In genomic region chr17:44751806-44752205, GRCh38 we compare ENCODE assay signal across 17 cellular contexts. TPM values are rescaled to one million over a fixed set of nuclear protein-coding genes. Genes with fewer than 3 reads are reported as not detected.
DNase-seq lines count a peak whose midpoint lies in the region; ATAC-seq and TF ChIP-seq lines count a peak whose summit lies in the region.
"Had no signal": no experiment of that assay in that cellular context is flagged by ENCODE, and none has a peak within 500 bp of the region (broad histone marks: within the 10 kb centered on the region; RNA-seq: fewer than 3 reads in every experiment).

No MANE protein-coding gene starts in this region.

- DNase-seq in H9 (no peak), WTC11 (ENCODE audit: low spot score) (no peak), glutamatergic neuron (no peak), BE2C (no peak), GM19238 (ENCODE audit: insufficient read length, low spot score) (no peak)
- DNase-seq: Caco-2; CD8-positive, alpha-beta memory T cell; DMS53; GOT3; HCEC 1CT; IMR-90; KBM-7 had no signal

- no peak overlapping the region for H3K23ac ChIP-seq in H9 (ENCODE audit: insufficient read length, low read depth, low read length)

- H3K4ac ChIP-seq in H9 (ENCODE audit: low read depth, low read length) = no peak overlapping the region

- H3K4me3 ChIP-seq in BE2C (ENCODE audit: low read depth, low read length) = no peak overlapping the region
- H3K4me3 ChIP-seq: A549, BLaER1, GM12878 had no signal

- no peak overlapping the region for H2BK20ac ChIP-seq in H9 (ENCODE audit: low read depth, low read length, poor library complexity, severe bottlenecking)

- H3K4me1 ChIP-seq in H9 (ENCODE audit: insufficient read depth, low read length) (no peaks in the 10 kb centered on the region), BE2C (no peaks in the 10 kb centered on the region)
- H3K4me1 ChIP-seq: A549, Caco-2 had no signal

- H3K36me3 Mint-ChIP-seq in H9 (ENCODE audit: insufficient read depth in 1 of 3, low read depth in 3 of 3) = peaks cover 19 to 42% (median 39%) of the 10 kb centered on the region in 3 experiments; a peak in 6 of 7 replicates
- H3K36me3 Mint-ChIP-seq in WTC11 = peaks cover 23% of the 10 kb centered on the region
- no peaks in the 10 kb centered on the region for H3K36me3 Mint-ChIP-seq in glutamatergic neuron (ENCODE audit: unreplicated experiment)

- no peak overlapping the region for H3K56ac ChIP-seq in H9 (ENCODE audit: insufficient read length, low read depth, low read length)

- ATAC-seq in WTC11 (no peak), GM19397 (IDR thresholded peaks at IDR 0.05; ENCODE audit: unreplicated experiment) (no peak), HG03025 (IDR thresholded peaks at IDR 0.05; ENCODE audit: low FRiP score, unreplicated experiment) (no peak)
- ATAC-seq: A549, GM12878 had no signal

- no peak overlapping the region for H2AFZ ChIP-seq in H9 (ENCODE audit: low read length)

- no peak overlapping the region for H4K91ac ChIP-seq in H9 (ENCODE audit: insufficient read length, low read depth, low read length)

- H3K18ac ChIP-seq in H9 (ENCODE audit: insufficient read length, low read depth, low read length) = no peak overlapping the region

- H2BK12ac ChIP-seq in H9 (ENCODE audit: insufficient read length, low read depth, low read length) = no peak overlapping the region

- H4K8ac ChIP-seq in H9 (replicated peaks; ENCODE audit: insufficient read length, low read depth, low read length) = no peak overlapping the region

- no peak overlapping the region for H3K9ac ChIP-seq in H9 (ENCODE audit: extremely low read depth, insufficient read length, low read length)
- H3K9ac ChIP-seq: BLaER1 had no signal

- TF ChIP-seq CTCF in H9 (conservative IDR thresholded peaks at IDR 0.05) (no peak), WTC11 (IDR thresholded peaks at IDR 0.05) (no peak), glutamatergic neuron (IDR thresholded peaks at IDR 0.05; ENCODE audit: partially characterized antibody, unreplicated experiment) (no peak), BE2C (IDR thresholded peaks at IDR 0.05; ENCODE audit: low read depth, low read length) (no peak)

- no peaks in the 10 kb centered on the region for H3K23me2 ChIP-seq in H9 (ENCODE audit: insufficient read length, low read depth, low read length, poor library complexity, severe bottlenecking)

- no peaks in the 10 kb centered on the region for H3K79me1 ChIP-seq in H9 (ENCODE audit: insufficient read depth, low read depth, low read length, poor library complexity, severe bottlenecking)

- no peaks in the 10 kb centered on the region for H3K79me2 ChIP-seq in H9 (ENCODE audit: insufficient read depth, low read length)

- H3K27me3 Mint-ChIP-seq in H9 (ENCODE audit: low read depth) (peaks cover 28% of the 10 kb centered on the region), WTC11 (ENCODE audit: low read depth) (peaks cover 25% of the 10 kb centered on the region), glutamatergic neuron (ENCODE audit: unreplicated experiment) (peaks cover 14% of the 10 kb centered on the region)

- H3K36me3 ChIP-seq in BE2C = peaks cover 11% of the 10 kb centered on the region; the same call in 1 of the 2 replicates

- CTCF ChIA-PET in WTC11 (lab: Charles Lee) = interaction anchor here (0.6 to 2.4 kb wide), 5 partner anchors 11 to 218 kb away, joined by 3 to 10 read pairs (median 4); no protein-coding TSS in a partner anchor

- no peak overlapping the region for H3T11ph ChIP-seq in H9 (ENCODE audit: low read length)

- no peaks in the 10 kb centered on the region; a peak in 1 of 4 replicates for H3K4me1 Mint-ChIP-seq in H9
- H3K4me1 Mint-ChIP-seq in WTC11 = no peaks in the 10 kb centered on the region; the same call in 1 of the 2 replicates
- H3K4me1 Mint-ChIP-seq in glutamatergic neuron (ENCODE audit: low read depth, unreplicated experiment) = peaks cover 41% of the 10 kb centered on the region
- H3K4me1 Mint-ChIP-seq: CD8-positive, alpha-beta memory T cell had no signal

- H2BK5ac ChIP-seq in H9 (ENCODE audit: insufficient read length, low read length) = no peak overlapping the region

- no peaks in the 10 kb centered on the region for H4K20me1 ChIP-seq in H9 (ENCODE audit: control insufficient read depth, insufficient read depth, insufficient read length)
- H4K20me1 ChIP-seq: BLaER1 had no signal

- H3K27ac ChIP-seq in H9 (ENCODE audit: insufficient read length, low read depth, low read length) = no peak overlapping the region
- H3K27ac ChIP-seq: A549, BLaER1 had no signal

- no peak overlapping the region for H2BK15ac ChIP-seq in H9 (ENCODE audit: low read depth, low read length)

- no peak overlapping the region for H2BK120ac ChIP-seq in H9 (ENCODE audit: low read depth, low read length, poor library complexity, severe bottlenecking)

- H4K5ac ChIP-seq in H9 (ENCODE audit: insufficient read length, low read depth, low read length) = no peak overlapping the region

- H3K9me3 ChIP-seq in H9 (ENCODE audit: control insufficient read depth, low read depth, low read length) (no peaks in the 10 kb centered on the region), BE2C (no peaks in the 10 kb centered on the region)
- H3K9me3 ChIP-seq: A549, BLaER1, Caco-2 had no signal

- POLR2A ChIA-PET in WTC11 (lab: Charles Lee) = interaction anchor here (0.5 kb wide), 2 partner anchors 33 to 42 kb away, joined by 4 to 5 read pairs; no protein-coding TSS in a partner anchor

- H3K9me3 Mint-ChIP-seq in H9 = no peaks in the 10 kb centered on the region
- H3K9me3 Mint-ChIP-seq in WTC11 = peaks cover 3% of the 10 kb centered on the region; the same call in 1 of the 2 replicates
- H3K9me3 Mint-ChIP-seq in glutamatergic neuron (ENCODE audit: unreplicated experiment) = peaks cover 14% of the 10 kb centered on the region
- H3K9me3 Mint-ChIP-seq: CD8-positive, alpha-beta memory T cell had no signal

- H3K4me2 ChIP-seq in H9 (ENCODE audit: insufficient read depth, insufficient read length, low read length) = no peak overlapping the region
- H3K4me2 ChIP-seq: A549, BLaER1 had no signal

- H3K27ac Mint-ChIP-seq in H9 = peak overlapping the region in 2 of 3 experiments; percentile 19 to 37; a peak in 2 of 7 replicates
- peak overlapping the region; percentile 29 for H3K27ac Mint-ChIP-seq in WTC11
- peak overlapping the region; percentile 89 for H3K27ac Mint-ChIP-seq in glutamatergic neuron (ENCODE audit: unreplicated experiment)

- no peak overlapping the region for H3K14ac ChIP-seq in H9 (ENCODE audit: insufficient read depth, low read length)

- H2AK5ac ChIP-seq in H9 (ENCODE audit: insufficient read length, low read length) = no peak overlapping the region

- no peak overlapping the region for H3K4me3 Mint-ChIP-seq in H9
- H3K4me3 Mint-ChIP-seq in WTC11 = no peak overlapping the region
- H3K4me3 Mint-ChIP-seq in glutamatergic neuron (ENCODE audit: unreplicated experiment) = peak overlapping the region; percentile 74
- H3K4me3 Mint-ChIP-seq: CD8-positive, alpha-beta memory T cell had no signal

- no CpG with 5 or more reads among the region's 10 CpGs for WGBS in H9 (ENCODE audit: extremely low coverage, insufficient read length, low lambda C conversion rate)

- H3K27me3 ChIP-seq in H9 (ENCODE audit: insufficient read depth, low read length) (no peaks in the 10 kb centered on the region), BE2C (no peaks in the 10 kb centered on the region)

TF ChIP-seq in WTC11, 78 proteins besides CTCF, POLR2A, EP300 and RAD21:
- TF ChIP-seq ZNF396 (CRISPR knock-in tag; IDR thresholded peaks at IDR 0.05; ENCODE audit: borderline replicate concordance) (no peak), ETV6 (CRISPR knock-in tag; IDR thresholded peaks at IDR 0.05) (no peak), ESRRA (CRISPR knock-in tag; IDR thresholded peaks at IDR 0.05; ENCODE audit: borderline replicate concordance) (no peak), ZNF219 (CRISPR knock-in tag; IDR thresholded peaks at IDR 0.05; ENCODE audit: borderline replicate concordance) (no peak)

RNA-seq across cellular contexts. Expression of gene ADAM11, which starts 7.0 kb away (rescaled TPM):
- 2.7 and 4.6 TPM in 2 replicates for total RNA-seq in H9 (2021)
- 3.0 to 4.1 TPM (median 3.2 TPM) in 3 replicates for total RNA-seq in WTC11 (2021)
- total RNA-seq in glutamatergic neuron (ENCODE audit: unreplicated experiment) = 396 TPM
- 7.5 TPM for polyA plus RNA-seq in BE2C (2012; ENCODE audit: insufficient read depth, insufficient read length, low read depth)
- polyA plus RNA-seq: CD8-positive, alpha-beta memory T cell had no signal

RNA-seq across cellular contexts. Expression of gene DBF4B, which starts 43.3 kb away (rescaled TPM):
- total RNA-seq in H9 (2021) (24.7 and 26.1 TPM in 2 replicates), WTC11 (2021) (32.2 to 35.5 TPM (median 32.9 TPM) in 3 replicates), glutamatergic neuron (ENCODE audit: unreplicated experiment) (15.5 TPM)
- 8.3 TPM for polyA plus RNA-seq in BE2C (2012; ENCODE audit: insufficient read depth, insufficient read length, low read depth)

Comparison
In these comparisons a context has a peak if more than half of its experiments do, and no peak if none do; other contexts are left out.
1. H3K27ac Mint-ChIP-seq: peak in every context shown above with its lines; median percentile 89 in glutamatergic neuron; 29 in WTC11; 28 in H9.
2. RNA of gene ADAM11, which starts 7.0 kb away (total RNA-seq): 396 TPM in glutamatergic neuron (single experiment); 2.7 to 4.6 TPM in H9 and 3.0 to 4.1 TPM in WTC11; every median in the first group is over 10 times any median in the second.